Comparison of ENCODE assay signal across 22 cellular contexts in genomic region chr2:1407950-1408695, GRCh38.
DNase-seq lines count a peak whose midpoint lies in the region.
"Had no signal": no experiment of that assay in that cellular context is flagged by ENCODE, and none has a peak within 500 bp of the region (broad histone marks: within the 10 kb centered on the region; RNA-seq: fewer than 3 reads in every experiment).

No MANE protein-coding gene starts in this region.

- DNase-seq in NCI-H187 treated with DMSO at 0.1 percent for 48 hours (lab: John Stamatoyannopoulos, UW) (peak; percentile 33), NCI-H187 (lab: John Stamatoyannopoulos, UW) (no peak), COR-L47 (lab: John Stamatoyannopoulos, UW) (peak; percentile 14), ecto neural progenitor cell (ENCODE audit: low spot score) (peak; percentile 19), putamen (ENCODE audit: low spot score) (peak; percentile 28), GM03348 (ENCODE audit: low spot score) (no peak), NCI-H1417 treated with DMSO at 0.1 percent for 48 hours (lab: John Stamatoyannopoulos, UW) (no peak), amygdala (lab: John Stamatoyannopoulos, UW) (no peak)
- DNase-seq: 8988T, AML-193, GOT3, HCEC 1CT, Karpas-422, MV-4-11, NCI-H1105 treated with DMSO at 0.1 percent for 48 hours, NCI-H1694 treated with DMSO at 0.1 percent for 48 hours, NCI-H226, NCI-H510A treated with DMSO at 0.1 percent for 48 hours, NCI-H82, OCI-M1, SJCRH30, T-helper 1 cell had no signal

Comparison
In these comparisons a context has a peak if more than half of its experiments do, and no peak if none do; other contexts are left out.
1. DNase-seq: peak in NCI-H187 treated with DMSO at 0.1 percent for 48 hours (single experiment), COR-L47 (single experiment), ecto neural progenitor cell (single experiment) and putamen (single experiment); none in NCI-H187 (0 of 2), GM03348 (single experiment), NCI-H1417 treated with DMSO at 0.1 percent for 48 hours (single experiment) and amygdala (0 of 56).